1 cellular context compared by ENCODE assay signal in genomic region chr10:86671419-86671818, GRCh38.
TF ChIP-seq lines count a peak whose summit lies in the region.

No MANE protein-coding gene starts in this region.

TF ChIP-seq in GM23338, 12 proteins besides CTCF, POLR2A, EP300 and RAD21 (continued from another document):
- TF ChIP-seq ZNF462 (CRISPR knock-in tag; IDR thresholded peaks at IDR 0.05) (no peak), ZNF114 (CRISPR knock-in tag; IDR thresholded peaks at IDR 0.05) (no peak), ZNF331 (CRISPR knock-in tag; IDR thresholded peaks at IDR 0.05; ENCODE audit: low read depth) (no peak), STAT1 (IDR thresholded peaks at IDR 0.05; ENCODE audit: unreplicated experiment) (no peak), ETS1 (IDR thresholded peaks at IDR 0.05) (no peak), EZH2 (IDR thresholded peaks at IDR 0.05; ENCODE audit: low read depth, unreplicated experiment) (no peak), NANOG (IDR thresholded peaks at IDR 0.05; ENCODE audit: borderline replicate concordance) (no peak), EZH2phosphoT487 (IDR thresholded peaks at IDR 0.05; ENCODE audit: unreplicated experiment) (no peak)
- TF ChIP-seq, protein P1, sequence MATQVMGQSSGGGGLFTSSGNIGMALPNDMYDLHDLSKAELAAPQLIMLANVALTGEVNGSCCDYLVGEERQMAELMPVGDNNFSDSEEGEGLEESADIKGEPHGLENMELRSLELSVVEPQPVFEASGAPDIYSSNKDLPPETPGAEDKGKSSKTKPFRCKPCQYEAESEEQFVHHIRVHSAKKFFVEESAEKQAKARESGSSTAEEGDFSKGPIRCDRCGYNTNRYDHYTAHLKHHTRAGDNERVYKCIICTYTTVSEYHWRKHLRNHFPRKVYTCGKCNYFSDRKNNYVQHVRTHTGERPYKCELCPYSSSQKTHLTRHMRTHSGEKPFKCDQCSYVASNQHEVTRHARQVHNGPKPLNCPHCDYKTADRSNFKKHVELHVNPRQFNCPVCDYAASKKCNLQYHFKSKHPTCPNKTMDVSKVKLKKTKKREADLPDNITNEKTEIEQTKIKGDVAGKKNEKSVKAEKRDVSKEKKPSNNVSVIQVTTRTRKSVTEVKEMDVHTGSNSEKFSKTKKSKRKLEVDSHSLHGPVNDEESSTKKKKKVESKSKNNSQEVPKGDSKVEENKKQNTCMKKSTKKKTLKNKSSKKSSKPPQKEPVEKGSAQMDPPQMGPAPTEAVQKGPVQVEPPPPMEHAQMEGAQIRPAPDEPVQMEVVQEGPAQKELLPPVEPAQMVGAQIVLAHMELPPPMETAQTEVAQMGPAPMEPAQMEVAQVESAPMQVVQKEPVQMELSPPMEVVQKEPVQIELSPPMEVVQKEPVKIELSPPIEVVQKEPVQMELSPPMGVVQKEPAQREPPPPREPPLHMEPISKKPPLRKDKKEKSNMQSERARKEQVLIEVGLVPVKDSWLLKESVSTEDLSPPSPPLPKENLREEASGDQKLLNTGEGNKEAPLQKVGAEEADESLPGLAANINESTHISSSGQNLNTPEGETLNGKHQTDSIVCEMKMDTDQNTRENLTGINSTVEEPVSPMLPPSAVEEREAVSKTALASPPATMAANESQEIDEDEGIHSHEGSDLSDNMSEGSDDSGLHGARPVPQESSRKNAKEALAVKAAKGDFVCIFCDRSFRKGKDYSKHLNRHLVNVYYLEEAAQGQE (IDR thresholded peaks at IDR 0.05; ENCODE audit: unreplicated experiment), result no peak
